18 cellular contexts compared by ENCODE assay signal in genomic region chr5:111043712-111044506, GRCh38. TPM values are rescaled to one million over a fixed set of nuclear protein-coding genes. Genes with fewer than 3 reads are reported as not detected.
A peak's percentile ranks its signal among the peaks of the same experiment; 100 is the strongest.
DNase-seq lines count a peak whose midpoint lies in the region; ATAC-seq and TF ChIP-seq lines count a peak whose summit lies in the region.
"Had no signal": no experiment of that assay in that cellular context is flagged by ENCODE, and none has a peak within 500 bp of the region (broad histone marks: within the 10 kb centered on the region; RNA-seq: fewer than 3 reads in every experiment).

No MANE protein-coding gene starts in this region.

- DNase-seq in NCI-H146 (lab: John Stamatoyannopoulos, UW) (peak; percentile 2), NCI-H146 treated with DMSO at 0.1 percent for 48 hours (lab: John Stamatoyannopoulos, UW; ENCODE audit: unreplicated experiment) (no peak), RPMI7951 (ENCODE audit: low read depth) (peak; percentile 29), endodermal cell (peak; percentile 78), osteoblast (ENCODE audit: insufficient read length, low spot score, missing footprints) (no peak), D341Med (ENCODE audit: low spot score) (no peak)
- DNase-seq in stimulated activated CD4-positive, alpha-beta T cell treated with anti-CD3 and anti-CD28 coated beads, Interleukin-4, amount 100 ng/mL, for 4 hours: no peak
- DNase-seq: activated CD8-positive, alpha-beta memory T cell treated with anti-CD3 and anti-CD28 coated beads, Interleukin-2, amount 50 U/mL, for 4 hours; amniotic stem cell; GOT3; NCI-H2081 treated with DMSO at 0.1 percent for 48 hours; Right ventricle myocardium superior; stimulated activated CD4-positive, alpha-beta T cell treated with anti-CD3 and anti-CD28 coated beads, Interleukin-15, amount 100 ng/mL, for 24 hours; stimulated activated CD8-positive, alpha-beta memory T cell treated with anti-CD3 and anti-CD28 coated beads, Interleukin-4, amount 100 ng/mL, for 48 hours; WERI-Rb-1 had no signal

- WGBS in endodermal cell (ENCODE audit: insufficient coverage in 1 of 2, insufficient read length in 1 of 2), 2 experiments: 94 to 95% methylated on average over 4 to 5 of the region's 5 CpGs

- H3K27ac Mint-ChIP-seq in endodermal cell: peak overlapping the region; percentile 5

- H3K4me1 Mint-ChIP-seq in endodermal cell: no peaks in the 10 kb centered on the region

- H3K27ac ChIP-seq in endodermal cell (ENCODE audit: low read depth, low read length) (no peak overlapping the region), osteoblast (ENCODE audit: low read depth, low read length) (no peak overlapping the region)
- H3K27ac ChIP-seq: WERI-Rb-1 had no signal

- H3K4me3 ChIP-seq in endodermal cell (ENCODE audit: low read length) (no peak overlapping the region), osteoblast (ENCODE audit: insufficient read depth, low read length) (no peak overlapping the region)

- H3K36me3 ChIP-seq in endodermal cell (ENCODE audit: control insufficient read depth, insufficient read depth, low read length) (no peaks in the 10 kb centered on the region), osteoblast (ENCODE audit: insufficient read depth, low read length) (no peaks in the 10 kb centered on the region)
- H3K36me3 ChIP-seq: WERI-Rb-1 had no signal

- no peaks in the 10 kb centered on the region for H3K9me3 Mint-ChIP-seq in endodermal cell

- no peaks in the 10 kb centered on the region for H3K27me3 Mint-ChIP-seq in endodermal cell (ENCODE audit: insufficient read depth)

- no peak overlapping the region for H3K9ac ChIP-seq in endodermal cell (ENCODE audit: extremely low read depth, low read length, poor library complexity, severe bottlenecking)

- no peak for ATAC-seq in HG03196 (IDR thresholded peaks at IDR 0.05; ENCODE audit: unreplicated experiment)

- H4K20me1 ChIP-seq in osteoblast (ENCODE audit: insufficient read depth, low read length): no peaks in the 10 kb centered on the region

- no peaks in the 10 kb centered on the region for H3K27me3 ChIP-seq in endodermal cell (ENCODE audit: control insufficient read depth, insufficient read depth, low read length, poor library complexity, severe bottlenecking)
- H3K27me3 ChIP-seq in osteoblast (ENCODE audit: insufficient read depth, low read length): no peaks in the 10 kb centered on the region

- no peaks in the 10 kb centered on the region for H3K36me3 Mint-ChIP-seq in endodermal cell (ENCODE audit: low read depth)

- TF ChIP-seq CTCF in endodermal cell (conservative IDR thresholded peaks at IDR 0.05) (no peak), osteoblast (IDR thresholded peaks at IDR 0.05; ENCODE audit: extremely low read depth, low read depth, low read length) (no peak)

- H3K9me3 ChIP-seq in endodermal cell (ENCODE audit: control insufficient read depth, low read length) (no peaks in the 10 kb centered on the region), osteoblast (ENCODE audit: low read depth, low read length) (no peaks in the 10 kb centered on the region)

- peak overlapping the region; percentile 35 for H2AFZ ChIP-seq in osteoblast (ENCODE audit: low read length)

- H3K79me2 ChIP-seq in osteoblast (ENCODE audit: insufficient read depth, low read length): no peaks in the 10 kb centered on the region

- H3K4me3 Mint-ChIP-seq in endodermal cell: no peak overlapping the region

- H3K4me2 ChIP-seq in osteoblast (ENCODE audit: insufficient read depth, low read length): no peak overlapping the region

- H3K4me1 ChIP-seq in endodermal cell (ENCODE audit: control insufficient read depth, insufficient read depth, low read length) (no peaks in the 10 kb centered on the region), osteoblast (ENCODE audit: insufficient read depth, low read length) (no peaks in the 10 kb centered on the region)

RNA-seq across cellular contexts. Expression of gene TSLP, which starts 27.6 kb away (rescaled TPM):
- total RNA-seq in RPMI7951 (2014; rRNA removed; shearing (Covaris generic)): not detected in 2 replicates
- total RNA-seq in endodermal cell: under 1 TPM; 0.51 to 0.53 TPM
- polyA plus RNA-seq in endodermal cell (2013, experiment 1 of 2): 0.21 TPM
- polyA plus RNA-seq in endodermal cell (2013, experiment 2 of 2): not detected
- total RNA-seq in osteoblast: 0.88 and 1.1 TPM in 2 replicates
- total RNA-seq: lung microvascular endothelial cell, osteocyte had no signal

RNA-seq across cellular contexts. Expression of gene WDR36, which starts 48.2 kb away (rescaled TPM):
- 27.4 and 32.8 TPM in 2 replicates for total RNA-seq in RPMI7951 (2014; rRNA removed; shearing (Covaris generic))
- 10 to 100 TPM; 28.5 to 32.0 TPM for total RNA-seq in endodermal cell
- polyA plus RNA-seq in endodermal cell (2013, experiment 1 of 2): 19.9 TPM
- 18.6 TPM for polyA plus RNA-seq in endodermal cell (2013, experiment 2 of 2)
- 44.5 and 44.8 TPM in 2 replicates for total RNA-seq in osteoblast

Comparison
In these comparisons a context has a peak if more than half of its experiments do, and no peak if none do; other contexts are left out.
1. DNase-seq: peak in NCI-H146 (single experiment), RPMI7951 (single experiment) and endodermal cell (single experiment); none in NCI-H146 treated with DMSO at 0.1 percent for 48 hours (single experiment), osteoblast (single experiment), D341Med (single experiment) and stimulated activated CD4-positive, alpha-beta T cell treated with anti-CD3 and anti-CD28 coated beads, Interleukin-4, amount 100 ng/mL, for 4 hours (0 of 2).